ENCODE assay signal across 1 cellular context in the genomic region with DNA sequence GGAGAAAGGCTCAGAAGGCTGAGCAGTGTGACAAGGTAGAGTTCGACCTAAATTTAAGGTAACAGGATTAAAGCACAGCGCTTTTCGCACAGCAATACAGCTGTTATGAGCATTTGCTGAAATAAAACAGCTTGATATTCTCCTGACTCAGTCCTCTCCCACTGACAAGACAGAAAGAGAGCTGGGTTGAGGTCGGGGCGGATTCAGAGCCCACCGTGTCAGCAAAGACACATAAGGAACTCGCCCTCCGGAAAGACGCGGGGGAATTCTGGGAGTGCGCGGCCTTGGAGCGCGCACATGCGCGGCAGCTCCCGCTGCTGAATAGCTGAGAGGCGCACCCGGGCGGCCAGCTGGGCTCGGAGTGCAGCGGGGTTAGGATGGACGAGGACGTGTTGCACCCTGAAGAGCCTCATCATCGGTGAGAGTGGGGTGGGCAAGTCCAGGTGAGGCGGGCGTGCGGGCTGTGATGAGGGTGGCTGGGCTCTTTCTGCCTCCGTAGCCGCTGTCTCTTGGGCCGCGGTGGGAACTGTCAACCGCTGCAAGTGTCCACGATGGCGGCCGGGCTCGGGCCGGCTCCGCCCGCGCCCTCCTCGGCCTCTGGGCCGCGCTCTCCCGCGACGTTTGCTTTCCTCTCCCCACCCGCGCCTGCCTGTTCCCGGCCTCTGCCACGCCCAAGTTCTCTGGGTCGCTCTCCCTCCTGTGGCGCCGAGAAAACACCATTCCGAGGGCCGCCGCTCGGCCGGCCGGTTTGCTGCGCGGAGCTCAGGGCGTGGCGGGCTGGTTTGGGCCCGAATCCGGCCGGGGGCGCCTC.
TF ChIP-seq lines count a peak whose summit lies in the region.

No MANE protein-coding gene starts in this region.

TF ChIP-seq in HepG2, 621 proteins besides CTCF, POLR2A, EP300 and RAD21 (continued from another document and continues in another):
- TF ChIP-seq MED1 (CRISPR knock-in tag; IDR thresholded peaks at IDR 0.05) (peak; percentile 69), ZBTB34 (CRISPR knock-in tag; IDR thresholded peaks at IDR 0.05) (no peak; the same call in 1 of the 2 replicates), ZNF670 (CRISPR knock-in tag; IDR thresholded peaks at IDR 0.05; ENCODE audit: borderline replicate concordance) (peak; percentile 63; the same call in 1 of the 2 replicates), RBM39 (IDR thresholded peaks at IDR 0.05; ENCODE audit: low read depth, low read length, poor library complexity, severe bottlenecking) (peak; percentile 65), SOX5 (CRISPR knock-in tag; IDR thresholded peaks at IDR 0.05; ENCODE audit: borderline replicate concordance) (0 out of 2 replicates have a peak, but pooled peaks have one; percentile 10), NFE2 (CRISPR knock-in tag; IDR thresholded peaks at IDR 0.05) (no peak), TAF15 (IDR thresholded peaks at IDR 0.05; ENCODE audit: low read depth, low read length, poor library complexity, severe bottlenecking) (peak; percentile 33), TP53 (CRISPR knock-in tag; conservative IDR thresholded peaks at IDR 0.05) (0 out of 2 replicates have a peak, but pooled peaks have one; percentile 24), ZNF629 (CRISPR knock-in tag; conservative IDR thresholded peaks at IDR 0.05) (no peak; the same call in 1 of the 2 replicates), KDM5A (IDR thresholded peaks at IDR 0.05; ENCODE audit: borderline replicate concordance, low read length) (0 out of 2 replicates have a peak, but pooled peaks have one; percentile 9), HNF4A (CRISPR knock-in tag; IDR thresholded peaks at IDR 0.05) (0 out of 2 replicates have a peak, but pooled peaks have one; percentile 8), TEF (CRISPR knock-in tag; IDR thresholded peaks at IDR 0.05) (no peak), ZNF737 (CRISPR knock-in tag; IDR thresholded peaks at IDR 0.05; ENCODE audit: borderline replicate concordance) (no peak), BCL3 (CRISPR knock-in tag; IDR thresholded peaks at IDR 0.05) (peak; percentile 84; the same call in 1 of the 2 replicates), POLR2G (IDR thresholded peaks at IDR 0.05; ENCODE audit: low read depth, low read length) (peak; percentile 89), ZNF788 (CRISPR knock-in tag; IDR thresholded peaks at IDR 0.05; ENCODE audit: borderline replicate concordance) (peak; percentile 76; the same call in 1 of the 2 replicates), XBP1 (CRISPR knock-in tag; IDR thresholded peaks at IDR 0.05) (no peak), HES4 (CRISPR knock-in tag; IDR thresholded peaks at IDR 0.05; ENCODE audit: borderline replicate concordance) (peak; percentile 70), MAZ (IDR thresholded peaks at IDR 0.05; ENCODE audit: borderline replicate concordance, low read depth, low read length) (no peak), MAZ (CRISPR knock-in tag; IDR thresholded peaks at IDR 0.05; ENCODE audit: low read depth) (peak; percentile 64; the same call in 1 of the 2 replicates), ZNF292 (CRISPR knock-in tag; IDR thresholded peaks at IDR 0.05; ENCODE audit: borderline replicate concordance, low read depth) (peak; percentile 92), ZNF232 (CRISPR knock-in tag; IDR thresholded peaks at IDR 0.05; ENCODE audit: borderline replicate concordance) (0 out of 2 replicates have a peak, but pooled peaks have one; percentile 72), ZNF441 (CRISPR knock-in tag; IDR thresholded peaks at IDR 0.05; ENCODE audit: borderline replicate concordance) (peak; percentile 89), KMT2B (CRISPR knock-in tag; IDR thresholded peaks at IDR 0.05) (peak; percentile 69), ZNF3 (CRISPR knock-in tag; IDR thresholded peaks at IDR 0.05) (no peak), ERF (CRISPR knock-in tag; IDR thresholded peaks at IDR 0.05) (peak; percentile 82; the same call in 1 of the 2 replicates), AKAP8 (CRISPR knock-in tag; IDR thresholded peaks at IDR 0.05) (peak; percentile 62; the same call in 1 of the 2 replicates), TCF12 (IDR thresholded peaks at IDR 0.05) (no peak), TCF12 (CRISPR knock-in tag; IDR thresholded peaks at IDR 0.05) (0 out of 2 replicates have a peak, but pooled peaks have one; percentile 59), ZNF580 (CRISPR knock-in tag; IDR thresholded peaks at IDR 0.05; ENCODE audit: borderline replicate concordance, low read depth) (peak; percentile 83), ZMYM2 (CRISPR knock-in tag; IDR thresholded peaks at IDR 0.05) (no peak), ZNF781 (CRISPR knock-in tag; IDR thresholded peaks at IDR 0.05; ENCODE audit: borderline replicate concordance, not compliant biosample characterization) (no peak), ZNF367 (CRISPR knock-in tag; IDR thresholded peaks at IDR 0.05; ENCODE audit: borderline replicate concordance) (peak; percentile 38; the same call in 1 of the 2 replicates), RFX1 (IDR thresholded peaks at IDR 0.05) (no peak), HNRNPK (IDR thresholded peaks at IDR 0.05; ENCODE audit: low read depth, low read length, poor library complexity, severe bottlenecking) (peak; percentile 52), TBX2 (CRISPR knock-in tag; IDR thresholded peaks at IDR 0.05; ENCODE audit: borderline replicate concordance) (peak; percentile 76), ZNF343 (CRISPR knock-in tag; IDR thresholded peaks at IDR 0.05) (peak; percentile 52; the same call in 1 of the 2 replicates), ZNF264 (CRISPR knock-in tag; IDR thresholded peaks at IDR 0.05) (no peak; the same call in 1 of the 2 replicates), ZNF782 (CRISPR knock-in tag; IDR thresholded peaks at IDR 0.05; ENCODE audit: borderline replicate concordance) (no peak; the same call in 1 of the 2 replicates), ZNF30 (CRISPR knock-in tag; IDR thresholded peaks at IDR 0.05) (peak; percentile 85), ZNF678 (CRISPR knock-in tag; IDR thresholded peaks at IDR 0.05) (no peak), GRHL1 (CRISPR knock-in tag; conservative IDR thresholded peaks at IDR 0.05) (no peak), TAF1 (CRISPR knock-in tag; IDR thresholded peaks at IDR 0.05) (peak; percentile 75; the same call in 1 of the 2 replicates), ZNF572 (CRISPR knock-in tag; IDR thresholded peaks at IDR 0.05) (no peak), SPEN (CRISPR knock-in tag; IDR thresholded peaks at IDR 0.05; ENCODE audit: low read depth) (peak; percentile 61; the same call in 1 of the 2 replicates), ZNF607 (CRISPR knock-in tag; IDR thresholded peaks at IDR 0.05; ENCODE audit: borderline replicate concordance) (0 out of 2 replicates have a peak, but pooled peaks have one; percentile 72)
- TF ChIP-seq, protein P1, sequence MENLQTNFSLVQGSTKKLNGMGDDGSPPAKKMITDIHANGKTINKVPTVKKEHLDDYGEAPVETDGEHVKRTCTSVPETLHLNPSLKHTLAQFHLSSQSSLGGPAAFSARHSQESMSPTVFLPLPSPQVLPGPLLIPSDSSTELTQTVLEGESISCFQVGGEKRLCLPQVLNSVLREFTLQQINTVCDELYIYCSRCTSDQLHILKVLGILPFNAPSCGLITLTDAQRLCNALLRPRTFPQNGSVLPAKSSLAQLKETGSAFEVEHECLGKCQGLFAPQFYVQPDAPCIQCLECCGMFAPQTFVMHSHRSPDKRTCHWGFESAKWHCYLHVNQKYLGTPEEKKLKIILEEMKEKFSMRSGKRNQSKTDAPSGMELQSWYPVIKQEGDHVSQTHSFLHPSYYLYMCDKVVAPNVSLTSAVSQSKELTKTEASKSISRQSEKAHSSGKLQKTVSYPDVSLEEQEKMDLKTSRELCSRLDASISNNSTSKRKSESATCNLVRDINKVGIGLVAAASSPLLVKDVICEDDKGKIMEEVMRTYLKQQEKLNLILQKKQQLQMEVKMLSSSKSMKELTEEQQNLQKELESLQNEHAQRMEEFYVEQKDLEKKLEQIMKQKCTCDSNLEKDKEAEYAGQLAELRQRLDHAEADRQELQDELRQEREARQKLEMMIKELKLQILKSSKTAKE (CRISPR knock-in tag; IDR thresholded peaks at IDR 0.05; ENCODE audit: borderline replicate concordance): no peak
- TF ChIP-seq, protein P2, sequence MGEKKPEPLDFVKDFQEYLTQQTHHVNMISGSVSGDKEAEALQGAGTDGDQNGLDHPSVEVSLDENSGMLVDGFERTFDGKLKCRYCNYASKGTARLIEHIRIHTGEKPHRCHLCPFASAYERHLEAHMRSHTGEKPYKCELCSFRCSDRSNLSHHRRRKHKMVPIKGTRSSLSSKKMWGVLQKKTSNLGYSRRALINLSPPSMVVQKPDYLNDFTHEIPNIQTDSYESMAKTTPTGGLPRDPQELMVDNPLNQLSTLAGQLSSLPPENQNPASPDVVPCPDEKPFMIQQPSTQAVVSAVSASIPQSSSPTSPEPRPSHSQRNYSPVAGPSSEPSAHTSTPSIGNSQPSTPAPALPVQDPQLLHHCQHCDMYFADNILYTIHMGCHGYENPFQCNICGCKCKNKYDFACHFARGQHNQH (CRISPR knock-in tag; IDR thresholded peaks at IDR 0.05): peak; percentile 71
- TF ChIP-seq, protein P3, sequence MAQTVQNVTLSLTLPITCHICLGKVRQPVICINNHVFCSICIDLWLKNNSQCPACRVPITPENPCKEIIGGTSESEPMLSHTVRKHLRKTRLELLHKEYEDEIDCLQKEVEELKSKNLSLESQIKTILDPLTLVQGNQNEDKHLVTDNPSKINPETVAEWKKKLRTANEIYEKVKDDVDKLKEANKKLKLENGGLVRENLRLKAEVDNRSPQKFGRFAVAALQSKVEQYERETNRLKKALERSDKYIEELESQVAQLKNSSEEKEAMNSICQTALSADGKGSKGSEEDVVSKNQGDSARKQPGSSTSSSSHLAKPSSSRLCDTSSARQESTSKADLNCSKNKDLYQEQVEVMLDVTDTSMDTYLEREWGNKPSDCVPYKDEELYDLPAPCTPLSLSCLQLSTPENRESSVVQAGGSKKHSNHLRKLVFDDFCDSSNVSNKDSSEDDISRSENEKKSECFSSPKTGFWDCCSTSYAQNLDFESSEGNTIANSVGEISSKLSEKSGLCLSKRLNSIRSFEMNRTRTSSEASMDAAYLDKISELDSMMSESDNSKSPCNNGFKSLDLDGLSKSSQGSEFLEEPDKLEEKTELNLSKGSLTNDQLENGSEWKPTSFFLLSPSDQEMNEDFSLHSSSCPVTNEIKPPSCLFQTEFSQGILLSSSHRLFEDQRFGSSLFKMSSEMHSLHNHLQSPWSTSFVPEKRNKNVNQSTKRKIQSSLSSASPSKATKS (CRISPR knock-in tag; IDR thresholded peaks at IDR 0.05): no peak
- TF ChIP-seq, protein P4, sequence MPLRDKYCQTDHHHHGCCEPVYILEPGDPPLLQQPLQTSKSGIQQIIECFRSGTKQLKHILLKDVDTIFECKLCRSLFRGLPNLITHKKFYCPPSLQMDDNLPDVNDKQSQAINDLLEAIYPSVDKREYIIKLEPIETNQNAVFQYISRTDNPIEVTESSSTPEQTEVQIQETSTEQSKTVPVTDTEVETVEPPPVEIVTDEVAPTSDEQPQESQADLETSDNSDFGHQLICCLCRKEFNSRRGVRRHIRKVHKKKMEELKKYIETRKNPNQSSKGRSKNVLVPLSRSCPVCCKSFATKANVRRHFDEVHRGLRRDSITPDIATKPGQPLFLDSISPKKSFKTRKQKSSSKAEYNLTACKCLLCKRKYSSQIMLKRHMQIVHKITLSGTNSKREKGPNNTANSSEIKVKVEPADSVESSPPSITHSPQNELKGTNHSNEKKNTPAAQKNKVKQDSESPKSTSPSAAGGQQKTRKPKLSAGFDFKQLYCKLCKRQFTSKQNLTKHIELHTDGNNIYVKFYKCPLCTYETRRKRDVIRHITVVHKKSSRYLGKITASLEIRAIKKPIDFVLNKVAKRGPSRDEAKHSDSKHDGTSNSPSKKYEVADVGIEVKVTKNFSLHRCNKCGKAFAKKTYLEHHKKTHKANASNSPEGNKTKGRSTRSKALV (CRISPR knock-in tag; IDR thresholded peaks at IDR 0.05): no peak
